Comparison of ENCODE assay signal across 9 cellular contexts in the genomic region with DNA sequence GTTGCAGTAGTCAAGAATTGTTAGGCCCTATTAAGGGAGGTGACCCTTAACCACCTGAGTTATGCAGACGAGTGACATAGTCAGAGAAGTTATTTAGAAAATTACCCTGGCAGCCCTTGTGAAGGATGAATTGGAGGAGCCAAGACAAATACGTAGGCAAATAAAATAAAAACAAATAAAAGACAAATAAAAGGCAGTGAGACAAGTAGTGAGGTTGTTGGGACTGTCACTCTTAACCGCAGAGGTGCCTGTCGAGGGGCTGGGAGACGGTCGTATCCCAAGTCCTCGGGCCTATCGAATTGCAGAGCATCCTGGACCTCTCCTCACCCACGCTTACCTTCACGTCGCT.
A peak's percentile ranks its signal among the peaks of the same experiment; 100 is the strongest.
DNase-seq lines count a peak whose midpoint lies in the region.
"Had no signal": no experiment of that assay in that cellular context is flagged by ENCODE, and none has a peak within 500 bp of the region (broad histone marks: within the 10 kb centered on the region; RNA-seq: fewer than 3 reads in every experiment).

No MANE protein-coding gene starts in this region.

- DNase-seq in NCI-H748 treated with DMSO at 0.1 percent for 48 hours (lab: John Stamatoyannopoulos, UW) (peak; percentile 38), NCI-H748 (lab: John Stamatoyannopoulos, UW; ENCODE audit: unreplicated experiment) (no peak), left kidney (ENCODE audit: low read depth, low spot score) (peak; percentile 49), substantia nigra (lab: John Stamatoyannopoulos, UW) (no peak), NCI-H226 (no peak), HCEC 1CT (no peak), NCI-H345 (lab: John Stamatoyannopoulos, UW) (no peak)
- DNase-seq: 8988T had no signal

- no peaks in the 10 kb centered on the region for H3K9me3 Mint-ChIP-seq in activated naive CD8-positive, alpha-beta T cell (ENCODE audit: low read depth)

- H3K36me3 Mint-ChIP-seq in activated naive CD8-positive, alpha-beta T cell: peaks cover 3% of the 10 kb centered on the region

- peak overlapping the region; percentile 59 for H3K27ac ChIP-seq in substantia nigra (ENCODE audit: low read depth, low read length, poor library complexity, severe bottlenecking)

- no peaks in the 10 kb centered on the region for H3K27me3 Mint-ChIP-seq in activated naive CD8-positive, alpha-beta T cell

- H3K4me3 Mint-ChIP-seq in activated naive CD8-positive, alpha-beta T cell: peak overlapping the region; percentile 94

- H3K27ac Mint-ChIP-seq in activated naive CD8-positive, alpha-beta T cell: peak overlapping the region; percentile 83

- peaks cover 38% of the 10 kb centered on the region for H3K4me1 Mint-ChIP-seq in activated naive CD8-positive, alpha-beta T cell (ENCODE audit: low read depth)

Comparison
In these comparisons a context has a peak if more than half of its experiments do, and no peak if none do; other contexts are left out.
1. DNase-seq: peak in NCI-H748 treated with DMSO at 0.1 percent for 48 hours (single experiment) and left kidney (single experiment); none in NCI-H748 (single experiment), substantia nigra (0 of 49), NCI-H226 (single experiment), HCEC 1CT (single experiment) and NCI-H345 (single experiment).